In genomic region chr12:124666722-124667259, GRCh38 we compare ENCODE assay signal across 25 cellular contexts.
"Had no signal": no experiment of that assay in that cellular context is flagged by ENCODE, and none has a peak within 500 bp of the region (broad histone marks: within the 10 kb centered on the region; RNA-seq: fewer than 3 reads in every experiment).

No MANE protein-coding gene starts in this region.

- H3K9me3 Mint-ChIP-seq: activated naive CD8-positive, alpha-beta T cell treated with anti-CD3 and anti-CD28 coated beads, Interleukin-2, amount 10 ng/mL, durations not matched to agents 7 days and 5 days had no signal

- H3K27ac ChIP-seq: adrenal gland, Peyer's patch, RWPE1, SJSA1 had no signal

- H3K4me1 Mint-ChIP-seq: activated CD4-positive, alpha-beta T cell treated with anti-CD3 and anti-CD28 coated beads, Interleukin-2, amount 10 ng/mL, durations not matched to agents 24 days and 14 days; activated naive CD8-positive, alpha-beta T cell treated with anti-CD3 and anti-CD28 coated beads, Interleukin-2, amount 10 ng/mL, durations not matched to agents 7 days and 5 days; T-cell had no signal

- ATAC-seq: activated T-cell treated with anti-CD3 and anti-CD28 coated beads, Interleukin-2, amount 50 U/mL, for 72 hours; T-cell had no signal

- H3K4me3 Mint-ChIP-seq: activated B cell treated with CpG ODN at 0.5 μM for 24 hours; activated CD4-positive, alpha-beta T cell treated with anti-CD3 and anti-CD28 coated beads, Interleukin-2, amount 10 ng/mL, durations not matched to agents 24 days and 14 days; activated naive CD8-positive, alpha-beta T cell treated with anti-CD3 and anti-CD28 coated beads, Interleukin-2, amount 10 ng/mL, durations not matched to agents 7 days and 5 days; activated T-cell treated with anti-CD3 and anti-CD28 coated beads, Interleukin-2, amount 50 U/mL, for 72 hours; T-cell had no signal

- H3K27me3 ChIP-seq: adrenal gland, breast epithelium, MG63, Peyer's patch, SJSA1 had no signal

- H3K36me3 Mint-ChIP-seq: activated naive CD8-positive, alpha-beta T cell treated with anti-CD3 and anti-CD28 coated beads, Interleukin-2, amount 10 ng/mL, durations not matched to agents 7 days and 5 days; T-cell had no signal

- H3K4me3 ChIP-seq: adrenal gland, breast epithelium, MG63, Peyer's patch, SJSA1 had no signal

- H3K9me3 ChIP-seq: Peyer's patch, SJSA1 had no signal

- H3K27me3 Mint-ChIP-seq: activated CD4-positive, alpha-beta T cell treated with anti-CD3 and anti-CD28 coated beads, Interleukin-2, amount 10 ng/mL, durations not matched to agents 24 days and 14 days; T-cell had no signal

- H3K36me3 ChIP-seq: adrenal gland, breast epithelium, MG63, Peyer's patch, SJSA1 had no signal

- H3K4me1 ChIP-seq: breast epithelium, Peyer's patch had no signal

- DNase-seq: activated B cell treated with CpG ODN at 0.5 μM for 24 hours; activated CD4-positive, alpha-beta T cell treated with anti-CD3 and anti-CD28 coated beads for 1 hour; activated CD4-positive, alpha-beta T cell treated with anti-CD3 and anti-CD28 coated beads, Interleukin-2, amount 10 ng/mL, durations not matched to agents 24 days and 14 days; activated CD4-positive, alpha-beta T cell treated with anti-CD3 and anti-CD28 coated beads, Interleukin-2, amount 50 U/mL, for 48 hours; activated naive CD4-positive, alpha-beta T cell treated with anti-CD3 and anti-CD28 coated beads, Interleukin-2, amount 50 U/mL, for 16 hours; activated naive CD8-positive, alpha-beta T cell treated with anti-CD3 and anti-CD28 coated beads, Interleukin-2, amount 10 ng/mL, durations not matched to agents 7 days and 5 days; activated T-cell treated with anti-CD3 and anti-CD28 coated beads, Interleukin-2, amount 50 U/mL, for 72 hours; adrenal gland; anterior cingulate cortex; central memory CD4-positive, alpha-beta T cell; MG63; NCI-H1105 treated with DMSO at 0.1 percent for 48 hours; NCI-H187; NCI-H2081; NCI-H510A treated with DMSO at 0.1 percent for 48 hours; NCI-H69; NK-92 treated with Interleukin-12 subunit alpha and Interleukin-12 subunit beta, amount 100 ng/mL, for 24 hours; Peyer's patch; SHP77; T-cell; T-helper 2 cell; T1000 had no signal
